In the genomic region with DNA sequence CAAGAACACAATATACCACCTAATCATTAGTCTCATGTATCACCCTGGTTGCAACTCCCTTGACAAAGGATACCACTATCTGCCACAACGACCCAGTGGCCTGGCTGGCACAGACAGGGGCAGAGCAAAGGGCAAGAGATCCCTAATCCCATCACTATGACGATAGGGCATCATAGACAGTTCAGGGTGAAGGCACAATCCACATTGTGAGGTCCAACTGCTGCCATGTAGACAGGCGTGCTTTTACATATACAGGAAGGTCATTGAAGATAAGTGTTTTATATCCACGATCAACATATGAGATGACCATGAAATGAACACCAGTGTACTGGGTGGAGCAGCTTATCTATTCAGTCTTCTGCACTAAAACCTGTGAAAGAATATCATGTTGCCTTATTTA, we compare ENCODE assay signal across 23 cellular contexts.
DNase-seq lines count a peak whose midpoint lies in the region; ATAC-seq, FAIRE-seq and TF ChIP-seq lines count a peak whose summit lies in the region.
"Had no signal": no experiment of that assay in that cellular context is flagged by ENCODE, and none has a peak within 500 bp of the region (broad histone marks: within the 10 kb centered on the region; RNA-seq: fewer than 3 reads in every experiment).

No MANE protein-coding gene starts in this region.

- H3K4me1 Mint-ChIP-seq in activated T-helper 17 cell treated with anti-CD3 and anti-CD28 coated beads, Interleukin-2, amount 50 U/mL, for 72 hours: no peaks in the 10 kb centered on the region
- H3K4me1 Mint-ChIP-seq: GM23338 had no signal

- DNase-seq in DND-41 (no peak), pancreas (no peak), brain microvascular endothelial cell (no peak), GOT3 (lab: John Stamatoyannopoulos, UW) (no peak)
- DNase-seq: activated CD4-positive, alpha-beta memory T cell treated with anti-CD3 and anti-CD28 coated beads for 36 hours; activated T-cell treated with anti-CD3 and anti-CD28 coated beads, Interleukin-2, amount 50 U/mL, for 4 hours; CD4-positive, alpha-beta T cell; left cardiac atrium; MM.1S; natural killer cell; NCI-H748 treated with DMSO at 0.1 percent for 48 hours; stimulated activated CD4-positive, alpha-beta T cell treated with anti-CD3 and anti-CD28 coated beads, Interleukin-2, amount 100 ng/mL, for 24 hours; T-helper 2 cell had no signal

- H3K4me2 ChIP-seq in DND-41 (ENCODE audit: insufficient read depth, low read length): no peak overlapping the region
- H3K4me2 ChIP-seq: GM23338 had no signal

- ATAC-seq in DND-41 (ENCODE audit: insufficient read depth, low read depth) (peak; percentile 61; the same call in 1 of the 3 replicates), GM21515 (IDR thresholded peaks at IDR 0.05; ENCODE audit: unreplicated experiment) (peak; percentile 95), pancreas (no peak), GM19397 (IDR thresholded peaks at IDR 0.05; ENCODE audit: unreplicated experiment) (no peak), HG02981 (IDR thresholded peaks at IDR 0.05; ENCODE audit: unreplicated experiment) (no peak)
- peak; percentile 68 for ATAC-seq in activated T-helper 17 cell treated with anti-CD3 and anti-CD28 coated beads, Interleukin-2, amount 50 U/mL, for 72 hours (replicated peaks)
- ATAC-seq: activated T-cell treated with anti-CD3 and anti-CD28 coated beads, Interleukin-2, amount 50 U/mL, for 4 hours; GM23338; natural killer cell had no signal

- no peaks in the 10 kb centered on the region for H3K79me2 ChIP-seq in DND-41 (ENCODE audit: insufficient read depth, low read length)
- H3K79me2 ChIP-seq: parathyroid adenoma had no signal

- H3K9me3 Mint-ChIP-seq in activated T-helper 17 cell treated with anti-CD3 and anti-CD28 coated beads, Interleukin-2, amount 50 U/mL, for 72 hours: no peaks in the 10 kb centered on the region
- H3K9me3 Mint-ChIP-seq: activated CD4-positive, alpha-beta memory T cell treated with anti-CD3 and anti-CD28 coated beads for 36 hours; activated naive CD4-positive, alpha-beta T cell treated with anti-CD3 and anti-CD28 coated beads, Interleukin-2, amount 50 U/mL, for 24 hours; activated T-cell treated with anti-CD3 and anti-CD28 coated beads, Interleukin-2, amount 50 U/mL, for 4 hours; CD4-positive, alpha-beta T cell; dendritic cell treated with granulocyte-macrophage colony-stimulating factor and Interleukin-4, amounts not matched to agents 40 ng/mL and 50 ng/mL, for 4 days; GM23338; natural killer cell had no signal

- H3K27ac Mint-ChIP-seq in activated T-helper 17 cell treated with anti-CD3 and anti-CD28 coated beads, Interleukin-2, amount 50 U/mL, for 72 hours: no peak overlapping the region
- H3K27ac Mint-ChIP-seq: activated CD4-positive, alpha-beta memory T cell treated with anti-CD3 and anti-CD28 coated beads for 36 hours; activated naive CD4-positive, alpha-beta T cell treated with anti-CD3 and anti-CD28 coated beads, Interleukin-2, amount 50 U/mL, for 24 hours; CD4-positive, alpha-beta T cell; dendritic cell treated with granulocyte-macrophage colony-stimulating factor and Interleukin-4, amounts not matched to agents 40 ng/mL and 50 ng/mL, for 4 days; GM23338; natural killer cell had no signal

- H3K9me3 ChIP-seq in DND-41 (ENCODE audit: insufficient read depth, low read length, severe bottlenecking) (no peaks in the 10 kb centered on the region), pancreas (no peaks in the 10 kb centered on the region)
- H3K9me3 ChIP-seq: SJSA1, vagina had no signal

- TF ChIP-seq CTCF in DND-41 (IDR thresholded peaks at IDR 0.05; ENCODE audit: borderline replicate concordance, extremely low read depth, low read length, poor library complexity, severe bottlenecking) (no peak), pancreas (IDR thresholded peaks at IDR 0.05) (no peak), brain microvascular endothelial cell (IDR thresholded peaks at IDR 0.05; ENCODE audit: low read depth, low read length, missing control alignments) (no peak)

- no peak overlapping the region for H3K27ac ChIP-seq in DND-41 (ENCODE audit: low read length)
- H3K27ac ChIP-seq in pancreas: no peak overlapping the region
- no peak overlapping the region for H3K27ac ChIP-seq in brain microvascular endothelial cell
- H3K27ac ChIP-seq: parathyroid adenoma, SJSA1, vagina had no signal

- intact Hi-C loops in pancreas (cut with DNase I): no loop called here

- no peaks in the 10 kb centered on the region for H4K20me1 ChIP-seq in DND-41 (ENCODE audit: insufficient read depth, low read length)

- 61 to 63% methylated on average over 4 of the region's 4 CpGs for WGBS in pancreas, 2 donors

- peaks cover 51% of the 10 kb centered on the region for H3K4me1 ChIP-seq in DND-41 (ENCODE audit: insufficient read depth, low read length)
- no peaks in the 10 kb centered on the region for H3K4me1 ChIP-seq in pancreas
- H3K4me1 ChIP-seq: parathyroid adenoma, SJSA1, vagina had no signal

- in situ Hi-C loops in brain microvascular endothelial cell (cut with HindIII; ENCODE audit: low pct_ligation_motif_present, low sequenced_read_pairs): no loop called here

- no peak overlapping the region for H3K4me3 ChIP-seq in DND-41 (ENCODE audit: low read depth in 1 of 2, low read length in 2 of 2)
- H3K4me3 ChIP-seq in pancreas: no peak overlapping the region
- no peak overlapping the region for H3K4me3 ChIP-seq in brain microvascular endothelial cell (ENCODE audit: low read depth, low read length)
- H3K4me3 ChIP-seq: GM23338, SJSA1, vagina had no signal

- peaks cover 15% of the 10 kb centered on the region for H3K27me3 Mint-ChIP-seq in activated T-helper 17 cell treated with anti-CD3 and anti-CD28 coated beads, Interleukin-2, amount 50 U/mL, for 72 hours
- H3K27me3 Mint-ChIP-seq: dendritic cell treated with granulocyte-macrophage colony-stimulating factor and Interleukin-4, amounts not matched to agents 40 ng/mL and 50 ng/mL, for 4 days had no signal

- no peak overlapping the region for H2AFZ ChIP-seq in DND-41 (ENCODE audit: low read depth, low read length)
- H2AFZ ChIP-seq: GM23338, parathyroid adenoma had no signal

- no peak overlapping the region for H3K9ac ChIP-seq in DND-41 (ENCODE audit: low read depth, low read length)
- H3K9ac ChIP-seq: parathyroid adenoma had no signal

- H3K36me3 Mint-ChIP-seq in activated T-helper 17 cell treated with anti-CD3 and anti-CD28 coated beads, Interleukin-2, amount 50 U/mL, for 72 hours (ENCODE audit: low read depth): no peaks in the 10 kb centered on the region
- H3K36me3 Mint-ChIP-seq: activated CD4-positive, alpha-beta memory T cell treated with anti-CD3 and anti-CD28 coated beads for 36 hours; activated naive CD4-positive, alpha-beta T cell treated with anti-CD3 and anti-CD28 coated beads, Interleukin-2, amount 50 U/mL, for 24 hours; natural killer cell had no signal

- FAIRE-seq in pancreas (lab: Jason Lieb, UNC): peak; percentile 99

- no peak overlapping the region for H3K4me3 Mint-ChIP-seq in activated T-helper 17 cell treated with anti-CD3 and anti-CD28 coated beads, Interleukin-2, amount 50 U/mL, for 72 hours
- H3K4me3 Mint-ChIP-seq: activated CD4-positive, alpha-beta memory T cell treated with anti-CD3 and anti-CD28 coated beads for 36 hours; activated naive CD4-positive, alpha-beta T cell treated with anti-CD3 and anti-CD28 coated beads, Interleukin-2, amount 50 U/mL, for 24 hours; activated T-cell treated with anti-CD3 and anti-CD28 coated beads, Interleukin-2, amount 50 U/mL, for 4 hours; CD4-positive, alpha-beta T cell; dendritic cell treated with granulocyte-macrophage colony-stimulating factor and Interleukin-4, amounts not matched to agents 40 ng/mL and 50 ng/mL, for 4 days; GM23338; natural killer cell had no signal

- H3K27me3 ChIP-seq in DND-41 (ENCODE audit: insufficient read depth, low read length, poor library complexity) (no peaks in the 10 kb centered on the region), pancreas (no peaks in the 10 kb centered on the region), brain microvascular endothelial cell (replicated peaks) (no peaks in the 10 kb centered on the region)
- H3K27me3 ChIP-seq: vagina had no signal

- H3K36me3 ChIP-seq in DND-41 (ENCODE audit: insufficient read depth, low read length) (no peaks in the 10 kb centered on the region), pancreas (no peaks in the 10 kb centered on the region), brain microvascular endothelial cell (replicated peaks) (no peaks in the 10 kb centered on the region)
- H3K36me3 ChIP-seq: SJSA1, vagina had no signal

Comparison
In these comparisons a context has a peak if more than half of its experiments do, and no peak if none do; other contexts are left out.
1. ATAC-seq: peak in DND-41 (single experiment), GM21515 (single experiment) and activated T-helper 17 cell treated with anti-CD3 and anti-CD28 coated beads, Interleukin-2, amount 50 U/mL, for 72 hours (single experiment); none in pancreas (0 of 4), GM19397 (single experiment) and HG02981 (single experiment).